In genomic region chr14:102781063-102781462, GRCh38 we compare ENCODE assay signal across 14 cellular contexts. TPM values are rescaled to one million over a fixed set of nuclear protein-coding genes. Genes with fewer than 3 reads are reported as not detected.
DNase-seq lines count a peak whose midpoint lies in the region; ATAC-seq and TF ChIP-seq lines count a peak whose summit lies in the region.
"Had no signal": no experiment of that assay in that cellular context is flagged by ENCODE, and none has a peak within 500 bp of the region (broad histone marks: within the 10 kb centered on the region; RNA-seq: fewer than 3 reads in every experiment).

No MANE protein-coding gene starts in this region.

- ATAC-seq in CD4-positive, CD25-positive, alpha-beta regulatory T cell (ENCODE audit: low read depth in 2 of 2) = no peak
- ATAC-seq in Panc1 (no peak), GM21717 (IDR thresholded peaks at IDR 0.05; ENCODE audit: unreplicated experiment) (no peak)
- ATAC-seq in naive thymus-derived CD4-positive, alpha-beta T cell = no peak
- ATAC-seq: gastroesophageal sphincter, WTC11 had no signal

- H3K9me3 Mint-ChIP-seq in CD4-positive, CD25-positive, alpha-beta regulatory T cell = no peaks in the 10 kb centered on the region
- peaks cover 0 to 2% (median 0%) of the 10 kb centered on the region in 11 donors for H3K9me3 Mint-ChIP-seq in naive thymus-derived CD4-positive, alpha-beta T cell
- H3K9me3 Mint-ChIP-seq: WTC11 had no signal

- H3K4me1 Mint-ChIP-seq in CD4-positive, CD25-positive, alpha-beta regulatory T cell = peaks cover 38 to 75% (median 64%) of the 10 kb centered on the region in 4 donors
- peaks cover 59 to 76% (median 71%) of the 10 kb centered on the region in 7 donors for H3K4me1 Mint-ChIP-seq in naive thymus-derived CD4-positive, alpha-beta T cell

- no TSS peak for BruUV-seq in Panc1 (replicated peaks; lab: Mats Ljungman, UMichigan)

- intact Hi-C loops in Panc1 (cut with micrococcal nuclease; ENCODE audit: unreplicated experiment) = no loop called here
- intact Hi-C loops in naive thymus-derived CD4-positive, alpha-beta T cell (cut with micrococcal nuclease) = no loop called here

- H3K27ac ChIP-seq in CD4-positive, CD25-positive, alpha-beta regulatory T cell (ENCODE audit: insufficient read depth, low read length, poor library complexity, severe bottlenecking) = peak overlapping the region; percentile 23
- H3K27ac ChIP-seq in Panc1 (ENCODE audit: low read length) = peak overlapping the region; percentile 44; the same call in 1 of the 2 replicates
- H3K27ac ChIP-seq in naive thymus-derived CD4-positive, alpha-beta T cell (ENCODE audit: low read depth, low read length) = no peak overlapping the region
- H3K27ac ChIP-seq: ascending aorta, colonic mucosa, gastroesophageal sphincter had no signal

- H3K4me3 ChIP-seq in CD4-positive, CD25-positive, alpha-beta regulatory T cell (ENCODE audit: low read depth, low read length) = peak overlapping the region; percentile 99
- H3K4me3 ChIP-seq in Panc1 (ENCODE audit: low read depth in 2 of 2, low read length in 2 of 2) = no peak overlapping the region
- H3K4me3 ChIP-seq in naive thymus-derived CD4-positive, alpha-beta T cell (ENCODE audit: low read length) = no peak overlapping the region
- H3K4me3 ChIP-seq: ascending aorta, colonic mucosa, gastroesophageal sphincter had no signal

- H3K9me3 ChIP-seq in CD4-positive, CD25-positive, alpha-beta regulatory T cell (ENCODE audit: control insufficient read depth in 2 of 2, low read length in 2 of 2) = no peaks in the 10 kb centered on the region
- no peaks in the 10 kb centered on the region for H3K9me3 ChIP-seq in Panc1 (ENCODE audit: control insufficient read depth, insufficient read depth, low read depth, low read length)
- no peaks in the 10 kb centered on the region for H3K9me3 ChIP-seq in naive thymus-derived CD4-positive, alpha-beta T cell (ENCODE audit: control insufficient read depth in 2 of 3, low read length in 3 of 3)
- H3K9me3 ChIP-seq: ascending aorta, colonic mucosa, gastroesophageal sphincter had no signal

- H3K4me1 ChIP-seq in CD4-positive, CD25-positive, alpha-beta regulatory T cell (ENCODE audit: control insufficient read depth, insufficient read depth, low read length, poor library complexity, severe bottlenecking) = peaks cover 77% of the 10 kb centered on the region
- H3K4me1 ChIP-seq in Panc1 (ENCODE audit: control insufficient read depth, insufficient read depth, low read length) = peaks cover 14% of the 10 kb centered on the region
- H3K4me1 ChIP-seq in naive thymus-derived CD4-positive, alpha-beta T cell (ENCODE audit: control insufficient read depth in 2 of 2, insufficient read depth in 2 of 2, low read length in 2 of 2) = peaks cover 25 to 41% of the 10 kb centered on the region in 2 donors
- H3K4me1 ChIP-seq: colonic mucosa had no signal

- peak overlapping the region; percentile 92 to 98 (median 94) for H3K4me3 Mint-ChIP-seq in CD4-positive, CD25-positive, alpha-beta regulatory T cell
- peak overlapping the region; percentile 23 to 98 (median 54) for H3K4me3 Mint-ChIP-seq in naive thymus-derived CD4-positive, alpha-beta T cell
- H3K4me3 Mint-ChIP-seq: WTC11 had no signal

- H3K27me3 ChIP-seq in CD4-positive, CD25-positive, alpha-beta regulatory T cell (ENCODE audit: control insufficient read depth, insufficient read depth, low read length) = no peaks in the 10 kb centered on the region
- no peaks in the 10 kb centered on the region for H3K27me3 ChIP-seq in Panc1 (ENCODE audit: control insufficient read depth, insufficient read depth, low read length)
- H3K27me3 ChIP-seq in naive thymus-derived CD4-positive, alpha-beta T cell (ENCODE audit: control insufficient read depth in 2 of 2, insufficient read depth in 2 of 2, low read length in 2 of 2) = no peaks in the 10 kb centered on the region
- H3K27me3 ChIP-seq: ascending aorta, colonic mucosa, gastroesophageal sphincter had no signal

- POLR2A ChIA-PET in Panc1 (lab: Charles Lee) (no interaction called here), GM10248 (lab: Yijun Ruan, JAX) (interaction anchor here (0.6 kb wide), 1 partner anchor 18 kb away, joined by 3 read pairs; no protein-coding TSS in a partner anchor)
- POLR2A ChIA-PET in naive thymus-derived CD4-positive, alpha-beta T cell (lab: Charles Lee) = interaction anchor here (1.1 kb wide), 1 partner anchor 97 kb away, joined by 3 read pairs; no protein-coding TSS in a partner anchor

- in situ Hi-C loops in Panc1 (cut with HindIII; ENCODE audit: low pct_unique_long_range_greater_than_20kb, low sequenced_read_pairs) = no loop called here

- TF ChIP-seq CTCF in Panc1 (IDR thresholded peaks at IDR 0.05) (no peak), GM10248 (IDR thresholded peaks at IDR 0.05; ENCODE audit: control extremely low read depth, extremely low read depth, low read depth, missing control alignments) (no peak)

- peaks cover 8% of the 10 kb centered on the region for H3K36me3 Mint-ChIP-seq in CD4-positive, CD25-positive, alpha-beta regulatory T cell
- peaks cover 0 to 25% (median 4%) of the 10 kb centered on the region in 5 donors for H3K36me3 Mint-ChIP-seq in naive thymus-derived CD4-positive, alpha-beta T cell
- H3K36me3 Mint-ChIP-seq: WTC11 had no signal

- peaks cover 4% of the 10 kb centered on the region for H3K27me3 Mint-ChIP-seq in CD4-positive, CD25-positive, alpha-beta regulatory T cell
- no peaks in the 10 kb centered on the region for H3K27me3 Mint-ChIP-seq in naive thymus-derived CD4-positive, alpha-beta T cell

- H3K27ac Mint-ChIP-seq in CD4-positive, CD25-positive, alpha-beta regulatory T cell = peak overlapping the region; percentile 78 to 96 (median 95)
- peak overlapping the region in 3 of 9 donors; percentile 6 to 64 (median 38) for H3K27ac Mint-ChIP-seq in naive thymus-derived CD4-positive, alpha-beta T cell
- H3K27ac Mint-ChIP-seq: WTC11 had no signal

- CTCF ChIA-PET in Panc1 (lab: Charles Lee) = no interaction called here
- CTCF ChIA-PET in naive thymus-derived CD4-positive, alpha-beta T cell (lab: Charles Lee) = no interaction called here
- CTCF ChIA-PET in GM10248 (lab: Yijun Ruan, JAX) = interaction anchor here (1.1 kb wide), 1 partner anchor 197 kb away, joined by 3 read pairs; no protein-coding TSS in a partner anchor

- no peak for DNase-seq in CD4-positive, CD25-positive, alpha-beta regulatory T cell
- DNase-seq in DMS 273 treated with DMSO at 0.1 percent for 48 hours (lab: John Stamatoyannopoulos, UW) = peak; percentile 12
- no peak for DNase-seq in Panc1 (ENCODE audit: low read depth, low spot score)
- no peak for DNase-seq in naive thymus-derived CD4-positive, alpha-beta T cell
- DNase-seq in NCI-H1105 (lab: John Stamatoyannopoulos, UW) = no peak
- no peak for DNase-seq in GM10248 (ENCODE audit: extremely low spot score)
- DNase-seq: colonic mucosa, MV-4-11, NCI-H2029 treated with DMSO at 0.1 percent for 48 hours, NCI-H510A treated with DMSO at 0.1 percent for 48 hours had no signal

- no peaks in the 10 kb centered on the region for H3K36me3 ChIP-seq in CD4-positive, CD25-positive, alpha-beta regulatory T cell (ENCODE audit: control insufficient read depth, insufficient read depth, low read length)
- H3K36me3 ChIP-seq in Panc1 (ENCODE audit: control insufficient read depth, insufficient read depth, low read length) = no peaks in the 10 kb centered on the region; the same call in 1 of the 2 replicates
- H3K36me3 ChIP-seq in naive thymus-derived CD4-positive, alpha-beta T cell (ENCODE audit: control insufficient read depth in 2 of 3, insufficient read depth in 3 of 3, low read length in 3 of 3) = no peaks in the 10 kb centered on the region
- H3K36me3 ChIP-seq: ascending aorta, colonic mucosa, gastroesophageal sphincter had no signal

RNA-seq across cellular contexts. Expression of gene TRAF3, which starts 3.8 kb away (rescaled TPM):
- 71.2 TPM for total RNA-seq in CD4-positive, CD25-positive, alpha-beta regulatory T cell
- polyA plus RNA-seq in CD4-positive, CD25-positive, alpha-beta regulatory T cell = 10 to 100 TPM; 17.7 to 26.9 (median 20.4) TPM
- total RNA-seq in Panc1 (2021; ENCODE audit: unreplicated experiment) = 37.6 TPM
- 32.3 TPM for polyA plus RNA-seq in Panc1 (2012; ENCODE audit: insufficient read length)
- 10 to 100 TPM; 27.7 to 74.4 (median 44.1) TPM for total RNA-seq in naive thymus-derived CD4-positive, alpha-beta T cell
- polyA plus RNA-seq in naive thymus-derived CD4-positive, alpha-beta T cell = 10 to 100 TPM; 16.1 to 23.8 TPM
